Comparison of ENCODE assay signal across 1 cellular context in the genomic region with DNA sequence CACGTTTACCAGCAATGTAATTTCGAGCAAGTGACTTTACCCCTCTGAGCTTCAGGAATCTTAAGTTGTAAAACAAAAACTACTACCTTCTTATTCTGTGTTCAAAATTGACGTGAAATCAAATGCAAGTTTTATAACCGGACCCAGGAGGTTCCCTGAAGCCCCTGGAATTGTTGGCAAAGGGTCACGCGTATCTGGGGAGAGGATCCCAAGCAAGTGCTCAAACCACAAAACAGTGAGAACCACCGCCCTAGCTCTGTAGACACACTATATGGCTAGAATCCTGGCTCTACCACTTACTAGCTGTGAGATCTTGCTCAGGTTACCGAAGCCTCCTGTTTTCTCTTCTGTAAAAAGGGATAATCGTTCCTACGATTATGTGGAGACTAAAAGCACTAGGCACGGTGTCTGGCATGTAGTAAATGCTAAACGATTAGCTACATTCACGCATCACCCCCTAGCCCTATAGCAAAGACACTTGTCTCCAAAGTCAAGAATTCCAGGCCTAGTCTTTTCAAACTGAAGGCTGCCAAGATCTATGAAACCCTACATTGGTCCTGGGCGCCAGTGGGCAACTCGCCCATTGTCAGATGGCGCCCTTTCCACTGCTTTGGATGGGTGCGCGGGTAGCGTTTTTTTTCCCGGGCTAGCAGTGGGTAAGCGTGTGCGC.
TF ChIP-seq lines count a peak whose summit lies in the region.

No MANE protein-coding gene starts in this region.

TF ChIP-seq in WTC11, 78 proteins besides CTCF, POLR2A, EP300 and RAD21 (continued from another document):
- TF ChIP-seq, protein P1, sequence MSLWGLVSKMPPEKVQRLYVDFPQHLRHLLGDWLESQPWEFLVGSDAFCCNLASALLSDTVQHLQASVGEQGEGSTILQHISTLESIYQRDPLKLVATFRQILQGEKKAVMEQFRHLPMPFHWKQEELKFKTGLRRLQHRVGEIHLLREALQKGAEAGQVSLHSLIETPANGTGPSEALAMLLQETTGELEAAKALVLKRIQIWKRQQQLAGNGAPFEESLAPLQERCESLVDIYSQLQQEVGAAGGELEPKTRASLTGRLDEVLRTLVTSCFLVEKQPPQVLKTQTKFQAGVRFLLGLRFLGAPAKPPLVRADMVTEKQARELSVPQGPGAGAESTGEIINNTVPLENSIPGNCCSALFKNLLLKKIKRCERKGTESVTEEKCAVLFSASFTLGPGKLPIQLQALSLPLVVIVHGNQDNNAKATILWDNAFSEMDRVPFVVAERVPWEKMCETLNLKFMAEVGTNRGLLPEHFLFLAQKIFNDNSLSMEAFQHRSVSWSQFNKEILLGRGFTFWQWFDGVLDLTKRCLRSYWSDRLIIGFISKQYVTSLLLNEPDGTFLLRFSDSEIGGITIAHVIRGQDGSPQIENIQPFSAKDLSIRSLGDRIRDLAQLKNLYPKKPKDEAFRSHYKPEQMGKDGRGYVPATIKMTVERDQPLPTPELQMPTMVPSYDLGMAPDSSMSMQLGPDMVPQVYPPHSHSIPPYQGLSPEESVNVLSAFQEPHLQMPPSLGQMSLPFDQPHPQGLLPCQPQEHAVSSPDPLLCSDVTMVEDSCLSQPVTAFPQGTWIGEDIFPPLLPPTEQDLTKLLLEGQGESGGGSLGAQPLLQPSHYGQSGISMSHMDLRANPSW (CRISPR knock-in tag; conservative IDR thresholded peaks at IDR 0.05; ENCODE audit: low read depth), result no peak
- no peak for TF ChIP-seq JUN (CRISPR knock-in tag; IDR thresholded peaks at IDR 0.05)
- TF ChIP-seq SMAD4 (CRISPR knock-in tag; IDR thresholded peaks at IDR 0.05), result no peak
- no peak for TF ChIP-seq NFATC4 (CRISPR knock-in tag; IDR thresholded peaks at IDR 0.05)
- TF ChIP-seq, protein P2, sequence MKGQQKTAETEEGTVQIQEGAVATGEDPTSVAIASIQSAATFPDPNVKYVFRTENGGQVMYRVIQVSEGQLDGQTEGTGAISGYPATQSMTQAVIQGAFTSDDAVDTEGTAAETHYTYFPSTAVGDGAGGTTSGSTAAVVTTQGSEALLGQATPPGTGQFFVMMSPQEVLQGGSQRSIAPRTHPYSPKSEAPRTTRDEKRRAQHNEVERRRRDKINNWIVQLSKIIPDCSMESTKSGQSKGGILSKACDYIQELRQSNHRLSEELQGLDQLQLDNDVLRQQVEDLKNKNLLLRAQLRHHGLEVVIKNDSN (CRISPR knock-in tag; IDR thresholded peaks at IDR 0.05), result no peak
